Comparison of ENCODE assay signal across 15 cellular contexts in the genomic region with DNA sequence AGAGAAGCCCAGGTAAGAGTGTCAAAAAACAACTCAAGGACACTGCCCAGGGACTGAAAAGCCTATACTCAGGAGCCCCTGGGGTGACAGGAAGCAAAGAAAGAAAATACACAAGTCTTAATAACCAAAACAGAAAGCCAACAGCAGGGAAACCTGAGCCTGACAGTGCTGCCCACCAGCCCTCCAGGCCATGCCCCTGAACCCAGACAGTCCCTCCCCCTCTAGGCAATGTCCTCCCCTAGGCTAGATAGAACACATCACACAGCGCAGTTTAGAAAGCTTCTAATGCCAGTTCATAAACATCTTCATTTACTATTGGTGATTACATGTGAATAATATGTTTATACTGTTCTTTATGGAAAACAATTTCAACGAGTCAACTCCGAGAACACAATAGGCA.
DNase-seq lines count a peak whose midpoint lies in the region; ATAC-seq, FAIRE-seq and TF ChIP-seq lines count a peak whose summit lies in the region.
"Had no signal": no experiment of that assay in that cellular context is flagged by ENCODE, and none has a peak within 500 bp of the region (broad histone marks: within the 10 kb centered on the region; RNA-seq: fewer than 3 reads in every experiment).

No MANE protein-coding gene starts in this region.

- peak overlapping the region; percentile 13 for H3K9ac ChIP-seq in endodermal cell (ENCODE audit: extremely low read depth, low read length, poor library complexity, severe bottlenecking)
- H3K9ac ChIP-seq: parathyroid adenoma had no signal

- intact Hi-C loops in CD4-positive, alpha-beta T cell (cut with DNase I, micrococcal nuclease) = loop anchor here (5.0 kb wide), 1 partner anchor 219 kb away; no protein-coding TSS in a partner anchor

- no peak for FAIRE-seq in HTR-8/SVneo (lab: Jason Lieb, UNC)

- WGBS in endodermal cell (ENCODE audit: insufficient coverage in 1 of 2, insufficient read length in 1 of 2), 2 experiments = 93% methylated on average over 3 of the region's 3 CpGs; no CpG with 5 or more reads in 1 of the 2 experiments

- TF ChIP-seq CTCF in CD4-positive, alpha-beta T cell (IDR thresholded peaks at IDR 0.05) = no peak
- TF ChIP-seq CTCF in endodermal cell (conservative IDR thresholded peaks at IDR 0.05) (no peak), neutrophil (IDR thresholded peaks at IDR 0.05) (no peak)

- no peaks in the 10 kb centered on the region for H3K27me3 Mint-ChIP-seq in CD4-positive, alpha-beta T cell
- H3K27me3 Mint-ChIP-seq in IgD-negative memory B cell (no peaks in the 10 kb centered on the region), endodermal cell (ENCODE audit: insufficient read depth) (no peaks in the 10 kb centered on the region)

- H3K4me3 Mint-ChIP-seq in CD4-positive, alpha-beta T cell = no peak overlapping the region
- H3K4me3 Mint-ChIP-seq in IgD-negative memory B cell (no peak overlapping the region), endodermal cell (peak overlapping the region; percentile 23)

- peaks cover 90% of the 10 kb centered on the region for H3K36me3 Mint-ChIP-seq in CD4-positive, alpha-beta T cell (ENCODE audit: low read depth)
- H3K36me3 Mint-ChIP-seq in IgD-negative memory B cell (peaks cover 5% of the 10 kb centered on the region), endodermal cell (ENCODE audit: low read depth) (peaks cover 67% of the 10 kb centered on the region)

- CTCF ChIA-PET in CD4-positive, alpha-beta T cell (lab: Charles Lee) = no interaction called here

- peak overlapping the region; percentile 65 for H3K27ac Mint-ChIP-seq in CD4-positive, alpha-beta T cell
- H3K27ac Mint-ChIP-seq in IgD-negative memory B cell (peak overlapping the region in 2 of 3 donors; percentile 31 to 59), endodermal cell (peak overlapping the region; percentile 93)

- DNase-seq in CD4-positive, alpha-beta T cell = no peak
- DNase-seq in endodermal cell (no peak), NCI-H1092 (lab: John Stamatoyannopoulos, UW) (no peak), NCI-H128 (lab: John Stamatoyannopoulos, UW; ENCODE audit: unreplicated experiment) (no peak), HTR-8/SVneo (ENCODE audit: insufficient read length, low spot score) (no peak)
- DNase-seq: BE2C, cortex of kidney, DND-41, midbrain, NCI-H2107, SJCRH30 had no signal

- H3K4me1 ChIP-seq in endodermal cell (ENCODE audit: control insufficient read depth, insufficient read depth, low read length) = peaks cover 19% of the 10 kb centered on the region
- peaks cover 28 to 29% of the 10 kb centered on the region in 2 experiments for H3K4me1 ChIP-seq in neutrophil (ENCODE audit: control insufficient read depth in 1 of 2, insufficient read depth in 1 of 2, low read depth in 1 of 2, low read length in 1 of 2)
- H3K4me1 ChIP-seq: SJCRH30 had no signal

- no peak for ATAC-seq in CD4-positive, alpha-beta T cell (ENCODE audit: poor library complexity)
- ATAC-seq in HG02884 (IDR thresholded peaks at IDR 0.05; ENCODE audit: unreplicated experiment) = no peak

- no peaks in the 10 kb centered on the region for H3K9me3 ChIP-seq in CD4-positive, alpha-beta T cell (ENCODE audit: control insufficient read depth, low read length)
- H3K9me3 ChIP-seq in endodermal cell (ENCODE audit: control insufficient read depth, low read length) = no peaks in the 10 kb centered on the region
- H3K9me3 ChIP-seq in neutrophil = no peaks in the 10 kb centered on the region
- H3K9me3 ChIP-seq: BE2C, SJCRH30 had no signal

- no peaks in the 10 kb centered on the region for H3K9me3 Mint-ChIP-seq in CD4-positive, alpha-beta T cell
- no peaks in the 10 kb centered on the region for H3K9me3 Mint-ChIP-seq in IgD-negative memory B cell
- H3K9me3 Mint-ChIP-seq in endodermal cell = no peaks in the 10 kb centered on the region

- POLR2A ChIA-PET in CD4-positive, alpha-beta T cell (lab: Charles Lee) = no interaction called here

- peaks cover 87% of the 10 kb centered on the region for H3K36me3 ChIP-seq in endodermal cell (ENCODE audit: control insufficient read depth, insufficient read depth, low read length)
- H3K36me3 ChIP-seq in neutrophil = peaks cover 78% of the 10 kb centered on the region

- H3K27ac ChIP-seq in CD4-positive, alpha-beta T cell (ENCODE audit: low read depth, low read length) = no peak overlapping the region
- H3K27ac ChIP-seq in endodermal cell (ENCODE audit: low read depth, low read length) = no peak overlapping the region
- H3K27ac ChIP-seq in neutrophil = peak overlapping the region; percentile 42
- H3K27ac ChIP-seq: SJCRH30 had no signal

- H3K4me3 ChIP-seq in endodermal cell (ENCODE audit: low read length) (no peak overlapping the region), neutrophil (ENCODE audit: low read depth in 1 of 2, low read length in 1 of 2) (no peak overlapping the region)
- H3K4me3 ChIP-seq: SJCRH30 had no signal

- H3K27me3 ChIP-seq in CD4-positive, alpha-beta T cell (ENCODE audit: control insufficient read depth, insufficient read depth, low read length) = no peaks in the 10 kb centered on the region
- H3K27me3 ChIP-seq in endodermal cell (ENCODE audit: control insufficient read depth, insufficient read depth, low read length, poor library complexity, severe bottlenecking) (no peaks in the 10 kb centered on the region), neutrophil (no peaks in the 10 kb centered on the region)
- H3K27me3 ChIP-seq: BE2C, SJCRH30 had no signal

- H3K4me1 Mint-ChIP-seq in CD4-positive, alpha-beta T cell (ENCODE audit: low read depth) = peaks cover 14% of the 10 kb centered on the region
- H3K4me1 Mint-ChIP-seq in IgD-negative memory B cell (peaks cover 0 to 8% (median 2%) of the 10 kb centered on the region in 3 donors), endodermal cell (peaks cover 57% of the 10 kb centered on the region)
